ENCODE assay signal across 2 cellular contexts in genomic region chr18:58605027-58606020, GRCh38.
TF ChIP-seq lines count a peak whose summit lies in the region.

No MANE protein-coding gene starts in this region.

TF ChIP-seq in GM12878, 131 proteins besides CTCF, POLR2A, EP300 and RAD21 (continued from another document and continues in another):
- no peak for TF ChIP-seq DPF2 (IDR thresholded peaks at IDR 0.05)
- TF ChIP-seq REST (IDR thresholded peaks at IDR 0.05; ENCODE audit: low read depth, low read length), result no peak
- TF ChIP-seq TCF7 (IDR thresholded peaks at IDR 0.05; ENCODE audit: borderline replicate concordance), result peak; percentile 59; the same call in 1 of the 2 replicates
- TF ChIP-seq ZBTB40 (IDR thresholded peaks at IDR 0.05; ENCODE audit: borderline replicate concordance), result peak; percentile 85
- no peak for TF ChIP-seq POLR2AphosphoS5 (IDR thresholded peaks at IDR 0.05; ENCODE audit: low read length)
- peak in 1 of 2 experiments; percentile 48; a peak in 1 of 4 replicates for TF ChIP-seq IKZF2 (IDR thresholded peaks at IDR 0.05)
- TF ChIP-seq MEF2A (IDR thresholded peaks at IDR 0.05; ENCODE audit: insufficient read depth, low read depth, low read length), result no peak
- no peak for TF ChIP-seq ZNF384 (IDR thresholded peaks at IDR 0.05; ENCODE audit: borderline replicate concordance, low read depth, low read length)
- no peak for TF ChIP-seq JUND (IDR thresholded peaks at IDR 0.05; ENCODE audit: low read depth, low read length)
- TF ChIP-seq TAF1 (IDR thresholded peaks at IDR 0.05; ENCODE audit: borderline replicate concordance, low read depth, low read length), result no peak
- TF ChIP-seq MTA2 (IDR thresholded peaks at IDR 0.05; ENCODE audit: low read depth), result no peak
- TF ChIP-seq RUNX3 (IDR thresholded peaks at IDR 0.05; ENCODE audit: low read length), result peak; percentile 66
- TF ChIP-seq MLLT1 (IDR thresholded peaks at IDR 0.05), result no peak
- no peak for TF ChIP-seq KAT2A (conservative IDR thresholded peaks at IDR 0.05; ENCODE audit: control insufficient read depth, low read depth, low read length)
- TF ChIP-seq ZZZ3 (IDR thresholded peaks at IDR 0.05; ENCODE audit: control insufficient read depth, insufficient read length, low read depth), result no peak
- TF ChIP-seq ATF7 (IDR thresholded peaks at IDR 0.05; ENCODE audit: low read depth), result no peak
- no peak for TF ChIP-seq BMI1 (IDR thresholded peaks at IDR 0.05; ENCODE audit: borderline replicate concordance)

TF ChIP-seq in GM23338, 12 proteins besides CTCF, POLR2A, EP300 and RAD21 (continued from another document):
- TF ChIP-seq REST (IDR thresholded peaks at IDR 0.05; ENCODE audit: unreplicated experiment) (no peak), ZNF114 (CRISPR knock-in tag; IDR thresholded peaks at IDR 0.05) (no peak), CREB1 (CRISPR knock-in tag; IDR thresholded peaks at IDR 0.05; ENCODE audit: low read depth) (no peak), NANOG (IDR thresholded peaks at IDR 0.05; ENCODE audit: borderline replicate concordance) (no peak), STAT1 (IDR thresholded peaks at IDR 0.05; ENCODE audit: unreplicated experiment) (no peak), ETS1 (IDR thresholded peaks at IDR 0.05) (no peak), ZNF462 (CRISPR knock-in tag; IDR thresholded peaks at IDR 0.05) (no peak), EZH2 (IDR thresholded peaks at IDR 0.05; ENCODE audit: low read depth, unreplicated experiment) (no peak), POLR2AphosphoS5 (IDR thresholded peaks at IDR 0.05; ENCODE audit: low read depth) (no peak), EZH2phosphoT487 (IDR thresholded peaks at IDR 0.05; ENCODE audit: unreplicated experiment) (no peak)
